In the genomic region with DNA sequence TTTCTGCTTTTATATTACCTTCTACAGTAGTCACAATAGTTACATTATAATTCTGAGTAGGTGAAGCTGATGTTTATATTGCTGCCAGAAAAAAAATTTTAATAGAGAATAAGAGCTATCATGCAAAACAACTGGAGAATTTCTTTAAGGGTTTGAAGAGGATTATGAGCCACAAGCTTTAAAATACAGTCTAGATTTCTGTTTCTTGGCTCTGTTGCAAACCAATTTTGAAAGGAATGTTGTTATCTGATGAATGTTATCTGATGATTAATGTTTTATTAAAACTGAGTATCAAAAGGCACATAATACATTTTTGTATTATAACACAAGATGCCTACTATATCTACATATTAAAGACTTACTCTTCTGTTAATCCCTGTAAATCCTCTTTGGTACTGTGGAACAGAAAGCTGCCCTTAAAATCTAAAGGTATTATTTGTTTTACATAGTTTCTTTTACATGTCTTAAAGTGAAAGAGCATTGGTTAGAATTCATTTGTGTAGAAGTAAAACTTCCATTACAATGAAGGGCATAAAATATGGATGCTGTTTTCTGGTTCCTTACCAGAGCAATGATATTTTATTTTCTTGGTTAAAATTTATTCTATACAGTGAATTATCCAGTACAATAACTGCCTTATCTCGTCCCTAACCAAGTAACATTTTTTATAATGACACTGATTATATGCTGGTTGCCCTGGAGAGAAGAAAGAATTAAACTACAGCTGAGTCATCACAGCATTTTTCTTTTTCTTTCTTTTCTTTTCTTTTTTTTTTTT, we compare ENCODE assay signal across 12 cellular contexts.
DNase-seq lines count a peak whose midpoint lies in the region; FAIRE-seq and TF ChIP-seq lines count a peak whose summit lies in the region.
"Had no signal": no experiment of that assay in that cellular context is flagged by ENCODE, and none has a peak within 500 bp of the region (broad histone marks: within the 10 kb centered on the region; RNA-seq: fewer than 3 reads in every experiment).

No MANE protein-coding gene starts in this region.

- intact Hi-C loops in OCI-LY7 (cut with micrococcal nuclease; ENCODE audit: unreplicated experiment) (no loop called here), sigmoid colon (cut with DNase I) (no loop called here)

- CTCF ChIA-PET in OCI-LY7 (lab: Charles Lee; ENCODE audit: unreplicated experiment) = no interaction called here

- TF ChIP-seq POLR2A in sigmoid colon (IDR thresholded peaks at IDR 0.05) = no peak

- FAIRE-seq in RCC 7860 (lab: Jason Lieb, UNC) = peak; percentile 74
- FAIRE-seq: bronchial epithelial cell had no signal

- H2AFZ ChIP-seq in osteoblast (ENCODE audit: low read length) = no peak overlapping the region
- H2AFZ ChIP-seq in OCI-LY7 (ENCODE audit: low read length) = no peak overlapping the region

- no peaks in the 10 kb centered on the region for H3K27me3 ChIP-seq in endocrine pancreas (ENCODE audit: control insufficient read depth, insufficient read depth, low read length)
- H3K27me3 ChIP-seq in osteoblast (ENCODE audit: insufficient read depth, low read length) = no peaks in the 10 kb centered on the region
- no peaks in the 10 kb centered on the region for H3K27me3 ChIP-seq in sigmoid colon

- WGBS in sigmoid colon, 2 donors = 31 to 53% methylated on average over 1 of the region's 1 CpG

- H3K9me2 ChIP-seq in OCI-LY7 (ENCODE audit: insufficient read depth, low read length) = no peaks in the 10 kb centered on the region

- TF ChIP-seq CTCF in osteoblast (IDR thresholded peaks at IDR 0.05; ENCODE audit: extremely low read depth, low read depth, low read length) (no peak), OCI-LY7 (conservative IDR thresholded peaks at IDR 0.05; ENCODE audit: low read length) (no peak), sigmoid colon (IDR thresholded peaks at IDR 0.05) (no peak)

- H4K20me1 ChIP-seq in osteoblast (ENCODE audit: insufficient read depth, low read length) (peaks cover 4% of the 10 kb centered on the region), OCI-LY7 (ENCODE audit: insufficient read depth, low read length) (no peaks in the 10 kb centered on the region)

- H3K27ac ChIP-seq in osteoblast (ENCODE audit: low read depth, low read length) = peak overlapping the region; percentile 84
- H3K27ac ChIP-seq in OCI-LY7 (ENCODE audit: low read depth, low read length, poor library complexity, severe bottlenecking) = no peak overlapping the region
- no peak overlapping the region for H3K27ac ChIP-seq in sigmoid colon

- peaks cover 12% of the 10 kb centered on the region for H3K4me1 ChIP-seq in endocrine pancreas (ENCODE audit: control insufficient read depth, insufficient read depth, low read length)
- peaks cover 15% of the 10 kb centered on the region for H3K4me1 ChIP-seq in osteoblast (ENCODE audit: insufficient read depth, low read length)
- no peaks in the 10 kb centered on the region for H3K4me1 ChIP-seq in OCI-LY7 (ENCODE audit: insufficient read depth, low read length, poor library complexity, severe bottlenecking)
- H3K4me1 ChIP-seq in sigmoid colon = no peaks in the 10 kb centered on the region

- no peaks in the 10 kb centered on the region for H3K9me3 ChIP-seq in endocrine pancreas (ENCODE audit: control insufficient read depth, low read length)
- H3K9me3 ChIP-seq in osteoblast (ENCODE audit: low read depth, low read length) = no peaks in the 10 kb centered on the region
- H3K9me3 ChIP-seq in OCI-LY7 (ENCODE audit: low read length) = no peaks in the 10 kb centered on the region
- no peaks in the 10 kb centered on the region for H3K9me3 ChIP-seq in sigmoid colon

- no peak for TF ChIP-seq EP300 in sigmoid colon (IDR thresholded peaks at IDR 0.05)

- peak; percentile 65 for DNase-seq in EH (ENCODE audit: low read depth)
- DNase-seq in RCC 7860 (ENCODE audit: low spot score) = peak; percentile 41
- DNase-seq in osteoblast (ENCODE audit: insufficient read length, low spot score, missing footprints) = peak; percentile 84
- no peak for DNase-seq in OCI-LY7 (ENCODE audit: low spot score)
- no peak for DNase-seq in Kasumi-1 (lab: John Stamatoyannopoulos, UW)
- DNase-seq in sigmoid colon = no peak
- no peak for DNase-seq in midbrain (lab: John Stamatoyannopoulos, UW)
- DNase-seq: activated CD8-positive, alpha-beta memory T cell treated with anti-CD3 and anti-CD28 coated beads, Interleukin-2, amount 10 ng/mL, durations not matched to agents 7 days and 5 days; head of caudate nucleus; left colon had no signal

- POLR2A ChIA-PET in OCI-LY7 (lab: Charles Lee) = interaction anchor here (0.6 to 0.7 kb wide), 2 partner anchors 146 to 1991 kb away, joined by 4 read pairs; no protein-coding TSS in a partner anchor

- H3K4me2 ChIP-seq in osteoblast (ENCODE audit: insufficient read depth, low read length) = peak overlapping the region; percentile 72
- H3K4me2 ChIP-seq in OCI-LY7 (ENCODE audit: low read length) = no peak overlapping the region

- H3K36me3 ChIP-seq in endocrine pancreas (ENCODE audit: control insufficient read depth, insufficient read depth, low read length) (no peaks in the 10 kb centered on the region), osteoblast (ENCODE audit: insufficient read depth, low read length) (peaks cover 3% of the 10 kb centered on the region), OCI-LY7 (ENCODE audit: insufficient read depth, low read length) (no peaks in the 10 kb centered on the region), sigmoid colon (no peaks in the 10 kb centered on the region)

- no peak overlapping the region for H3K9ac ChIP-seq in endocrine pancreas (ENCODE audit: control insufficient read depth, insufficient read depth, low read length)

- no TSS peak for BruUV-seq in OCI-LY7 (replicated peaks; lab: Mats Ljungman, UMichigan)

- H3K4me3 ChIP-seq in endocrine pancreas (ENCODE audit: control insufficient read depth, insufficient read depth, low read length) = peak overlapping the region; percentile 5
- peak overlapping the region; percentile 26 for H3K4me3 ChIP-seq in osteoblast (ENCODE audit: insufficient read depth, low read length)
- H3K4me3 ChIP-seq in OCI-LY7 (ENCODE audit: low read depth, low read length, poor library complexity, severe bottlenecking) = no peak overlapping the region
- no peak overlapping the region for H3K4me3 ChIP-seq in sigmoid colon

- H3K79me2 ChIP-seq in osteoblast (ENCODE audit: insufficient read depth, low read length) (peaks cover 4% of the 10 kb centered on the region), OCI-LY7 (ENCODE audit: insufficient read depth, low read depth, low read length) (no peaks in the 10 kb centered on the region)

Comparison
In these comparisons a context has a peak if more than half of its experiments do, and no peak if none do; other contexts are left out.
1. DNase-seq: peak in EH (single experiment), RCC 7860 (single experiment) and osteoblast (single experiment); none in OCI-LY7 (single experiment), Kasumi-1 (0 of 2), sigmoid colon (single experiment) and midbrain (single experiment).
2. H3K4me3 ChIP-seq: peak in endocrine pancreas (single experiment) and osteoblast (single experiment); none in OCI-LY7 (single experiment) and sigmoid colon (0 of 4).